ENCODE assay signal across 11 cellular contexts in genomic region chr2:108615480-108616090, GRCh38.
DNase-seq lines count a peak whose midpoint lies in the region; ATAC-seq and TF ChIP-seq lines count a peak whose summit lies in the region.
"Had no signal": no experiment of that assay in that cellular context is flagged by ENCODE, and none has a peak within 500 bp of the region (broad histone marks: within the 10 kb centered on the region; RNA-seq: fewer than 3 reads in every experiment).

No MANE protein-coding gene starts in this region.

- H3K27me3 ChIP-seq in neutrophil (no peaks in the 10 kb centered on the region), spleen (replicated peaks in 1 of 7) (no peaks in the 10 kb centered on the region)

- H3K36me3 Mint-ChIP-seq in activated T-cell treated with anti-CD3 and anti-CD28 coated beads, Interleukin-2, amount 50 U/mL, for 72 hours (ENCODE audit: insufficient read depth in 2 of 2) = no peaks in the 10 kb centered on the region
- no peaks in the 10 kb centered on the region for H3K36me3 Mint-ChIP-seq in activated naive CD4-positive, alpha-beta T cell treated with anti-CD3 and anti-CD28 coated beads, Interleukin-2, amount 50 U/mL, for 72 hours

- H3K27me3 Mint-ChIP-seq in activated T-cell treated with anti-CD3 and anti-CD28 coated beads, Interleukin-2, amount 50 U/mL, for 72 hours (ENCODE audit: low read depth) = no peaks in the 10 kb centered on the region

- peaks cover 91% of the 10 kb centered on the region for H3K4me1 Mint-ChIP-seq in activated T-cell treated with anti-CD3 and anti-CD28 coated beads, Interleukin-2, amount 50 U/mL, for 72 hours (ENCODE audit: low read depth)

- WGBS in spleen, 5 donors = 33 to 44% (median 39%) methylated on average over 2 of the region's 2 CpGs

- H3K36me3 ChIP-seq in neutrophil = peaks cover 15% of the 10 kb centered on the region
- no peaks in the 10 kb centered on the region for H3K36me3 ChIP-seq in spleen

- no peak for TF ChIP-seq CTCF in neutrophil (IDR thresholded peaks at IDR 0.05)
- TF ChIP-seq CTCF in spleen (IDR thresholded peaks at IDR 0.05 in 8 of 11, conservative IDR thresholded peaks at IDR 0.05 in 3 of 11) = no peak

- ATAC-seq in activated T-cell treated with anti-CD3 and anti-CD28 coated beads, Interleukin-2, amount 50 U/mL, for 72 hours (replicated peaks in 1 of 2) = peak in 1 of 2 donors; percentile 14
- peak in 1 of 2 donors; percentile 15 for ATAC-seq in activated naive CD4-positive, alpha-beta T cell treated with anti-CD3 and anti-CD28 coated beads, Interleukin-2, amount 50 U/mL, for 72 hours
- no peak for ATAC-seq in GM18907 (IDR thresholded peaks at IDR 0.05; ENCODE audit: unreplicated experiment)

- no peak overlapping the region for H3K4me3 ChIP-seq in neutrophil (ENCODE audit: low read depth in 1 of 2, low read length in 1 of 2)
- H3K4me3 ChIP-seq in spleen = no peak overlapping the region

- H3K27ac Mint-ChIP-seq in activated T-cell treated with anti-CD3 and anti-CD28 coated beads, Interleukin-2, amount 50 U/mL, for 72 hours = peak overlapping the region; percentile 66
- H3K27ac Mint-ChIP-seq in activated naive CD4-positive, alpha-beta T cell treated with anti-CD3 and anti-CD28 coated beads, Interleukin-2, amount 50 U/mL, for 72 hours = peak overlapping the region; percentile 46 to 70

- no peak for TF ChIP-seq POLR2A in spleen (IDR thresholded peaks at IDR 0.05)

- H3K4me1 ChIP-seq in neutrophil (ENCODE audit: control insufficient read depth in 1 of 2, insufficient read depth in 1 of 2, low read depth in 1 of 2, low read length in 1 of 2) (peaks cover 12 to 20% of the 10 kb centered on the region in 2 experiments), spleen (peaks cover 29 to 100% (median 83%) of the 10 kb centered on the region in 6 donors)

- intact Hi-C loops in spleen (cut with DNase I; ENCODE audit: low total_unique reads) = no loop called here

- H3K27ac ChIP-seq in neutrophil (peak overlapping the region; percentile 18), spleen (peak overlapping the region in 2 of 8 donors; percentile 9 to 12)

- H3K9me3 Mint-ChIP-seq in activated T-cell treated with anti-CD3 and anti-CD28 coated beads, Interleukin-2, amount 50 U/mL, for 72 hours = no peaks in the 10 kb centered on the region
- peaks cover 0 to 4% of the 10 kb centered on the region in 2 donors for H3K9me3 Mint-ChIP-seq in activated naive CD4-positive, alpha-beta T cell treated with anti-CD3 and anti-CD28 coated beads, Interleukin-2, amount 50 U/mL, for 72 hours

- H3K4me3 Mint-ChIP-seq in activated T-cell treated with anti-CD3 and anti-CD28 coated beads, Interleukin-2, amount 50 U/mL, for 72 hours = peak overlapping the region; percentile 23 to 53

- H3K9me3 ChIP-seq in neutrophil (no peaks in the 10 kb centered on the region), spleen (no peaks in the 10 kb centered on the region)

- DNase-seq in activated T-cell treated with anti-CD3 and anti-CD28 coated beads, Interleukin-2, amount 50 U/mL, for 72 hours = no peak
- no peak for DNase-seq in activated T-cell treated with anti-CD3 and anti-CD28 coated beads, Interleukin-2, amount 50 U/mL, for 1 hour
- DNase-seq in NCI-H2196 treated with DMSO at 0.1 percent for 48 hours (lab: John Stamatoyannopoulos, UW; ENCODE audit: unreplicated experiment) (peak; percentile 35), SIG-M5 (lab: John Stamatoyannopoulos, UW) (no peak), spleen (no peak)
- no peak for DNase-seq in activated naive CD4-positive, alpha-beta T cell treated with anti-CD3 and anti-CD28 coated beads, Interleukin-2, amount 50 U/mL, for 72 hours (ENCODE audit: low spot score in 2 of 2)
- DNase-seq: cortex of kidney, foreskin melanocyte, NCI-H774 had no signal
